ENCODE assay signal across 2 cellular contexts in genomic region chr16:88807626-88808453, GRCh38.
A peak's percentile ranks its signal among the peaks of the same experiment; 100 is the strongest.
TF ChIP-seq lines count a peak whose summit lies in the region.

No MANE protein-coding gene starts in this region.

TF ChIP-seq in PFSK-1, 5 proteins besides CTCF, POLR2A, EP300 and RAD21:
- TF ChIP-seq TAF1 (IDR thresholded peaks at IDR 0.05; ENCODE audit: borderline replicate concordance, insufficient read depth, low read length) = no peak
- TF ChIP-seq POLR2AphosphoS5 (IDR thresholded peaks at IDR 0.05; ENCODE audit: low read depth, low read length) = peak; percentile 44; the same call in 1 of the 2 replicates

TF ChIP-seq in H1, 55 proteins besides CTCF, POLR2A, EP300 and RAD21:
- TF ChIP-seq ATF3 (IDR thresholded peaks at IDR 0.05; ENCODE audit: insufficient read depth, low read depth, low read length) (no peak), CBX5 (IDR thresholded peaks at IDR 0.05; ENCODE audit: low read depth, low read length) (no peak), POLR2AphosphoS5 (IDR thresholded peaks at IDR 0.05; ENCODE audit: low read depth, low read length) (peak; percentile 74), MAX (IDR thresholded peaks at IDR 0.05) (no peak), YY1 (IDR thresholded peaks at IDR 0.05; ENCODE audit: low read depth, low read length) (no peak)
TF ChIP-seq in H1: peak in this region for 1.
